ENCODE assay signal across 13 cellular contexts in the genomic region with DNA sequence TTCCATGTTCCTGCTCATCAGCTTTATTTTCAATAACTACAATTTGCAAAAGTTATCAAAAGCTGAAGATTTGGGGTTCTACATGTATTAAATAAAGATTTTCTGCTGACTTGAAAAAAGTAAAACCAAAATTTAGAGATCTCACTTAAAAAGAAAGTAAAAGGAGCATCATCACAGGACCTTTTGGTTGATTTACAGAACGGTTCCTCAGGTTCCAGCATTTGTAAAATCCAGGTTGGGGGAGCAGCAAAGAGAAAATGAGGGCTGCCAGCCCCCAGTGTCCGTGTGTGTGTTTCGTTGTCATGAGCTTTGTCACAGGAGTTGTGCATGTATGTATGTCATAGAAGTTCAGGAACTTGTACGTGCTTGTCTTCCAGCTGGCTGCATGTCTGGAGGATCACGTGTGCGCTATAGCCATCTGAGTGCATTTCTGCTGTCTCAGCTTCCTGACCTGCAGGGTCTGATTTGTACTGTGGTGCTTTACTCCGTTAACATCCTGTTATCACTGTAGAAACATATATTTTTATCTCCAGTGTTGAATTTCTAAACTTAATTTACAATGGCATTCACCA. TPM values are rescaled to one million over a fixed set of nuclear protein-coding genes. Genes with fewer than 3 reads are reported as not detected.
DNase-seq lines count a peak whose midpoint lies in the region; ATAC-seq and TF ChIP-seq lines count a peak whose summit lies in the region.
"Had no signal": no experiment of that assay in that cellular context is flagged by ENCODE, and none has a peak within 500 bp of the region (broad histone marks: within the 10 kb centered on the region; RNA-seq: fewer than 3 reads in every experiment).

No MANE protein-coding gene starts in this region.

- no peaks in the 10 kb centered on the region for H4K20me1 ChIP-seq in BLaER1
- no peaks in the 10 kb centered on the region for H4K20me1 ChIP-seq in hepatocyte (ENCODE audit: insufficient read depth, poor library complexity, severe bottlenecking)

- H3K9me3 ChIP-seq in BLaER1: no peaks in the 10 kb centered on the region
- H3K9me3 ChIP-seq in hepatocyte (ENCODE audit: low read depth): no peaks in the 10 kb centered on the region
- H3K9me3 ChIP-seq in vagina: no peaks in the 10 kb centered on the region
- H3K9me3 ChIP-seq: stomach had no signal

- peak overlapping the region; percentile 3 for H2AFZ ChIP-seq in hepatocyte

- intact Hi-C loops in activated CD8-positive, alpha-beta T cell treated with anti-CD3 and anti-CD28 coated beads for 36 hours (cut with micrococcal nuclease): no loop called here
- intact Hi-C loops in left colon (cut with DNase I, micrococcal nuclease): no loop called here
- intact Hi-C loops in vagina (cut with DNase I): no loop called here

- CTCF ChIA-PET in activated CD8-positive, alpha-beta T cell treated with anti-CD3 and anti-CD28 coated beads for 36 hours (lab: Charles Lee): interaction anchor here (1.9 kb wide), 1 partner anchor 20 kb away, joined by 5 read pairs; the partner anchor contains the start of gene MLC1

- H3K27me3 Mint-ChIP-seq in activated CD8-positive, alpha-beta T cell treated with anti-CD3 and anti-CD28 coated beads for 36 hours: no peaks in the 10 kb centered on the region

- in situ Hi-C loops in GM13977 (cut with MboI; ENCODE audit: low pct_unique_long_range_greater_than_20kb, low sequenced_read_pairs, unreplicated experiment): no loop called here

- DNase-seq in GM13977 (ENCODE audit: low spot score) (peak; percentile 71), hepatocyte (ENCODE audit: low spot score) (no peak), left colon (no peak), SIG-M5 treated with dmso at 0.1 percent for 504 hours (lab: John Stamatoyannopoulos, UW; ENCODE audit: unreplicated experiment) (no peak), vagina (ENCODE audit: extremely low spot score in 2 of 2) (no peak)
- peak; percentile 56 for DNase-seq in activated CD8-positive, alpha-beta T cell treated with anti-CD3 and anti-CD28 coated beads for 36 hours
- DNase-seq: Calu3, caudate nucleus, NCI-H187, stomach had no signal

- WGBS in hepatocyte (ENCODE audit: low lambda C conversion rate, missing lambda C conversion rate): 59% methylated on average over 7 of the region's 7 CpGs

- TF ChIP-seq CTCF in GM13977 (IDR thresholded peaks at IDR 0.05; ENCODE audit: extremely low read depth, insufficient read depth, missing control alignments) (no peak), hepatocyte (IDR thresholded peaks at IDR 0.05; ENCODE audit: poor library complexity) (no peak), vagina (IDR thresholded peaks at IDR 0.05) (no peak)
- no peak for TF ChIP-seq CTCF in activated CD8-positive, alpha-beta T cell treated with anti-CD3 and anti-CD28 coated beads for 36 hours (IDR thresholded peaks at IDR 0.05)

- H3K9ac ChIP-seq in BLaER1: no peak overlapping the region

- peaks cover 14% of the 10 kb centered on the region for H3K4me1 Mint-ChIP-seq in activated CD8-positive, alpha-beta T cell treated with anti-CD3 and anti-CD28 coated beads for 36 hours (ENCODE audit: low read depth)

- H3K4me3 Mint-ChIP-seq in activated CD8-positive, alpha-beta T cell treated with anti-CD3 and anti-CD28 coated beads for 36 hours: peak overlapping the region; percentile 54

- H3K79me2 ChIP-seq in hepatocyte: no peaks in the 10 kb centered on the region

- TF ChIP-seq POLR2A in vagina (IDR thresholded peaks at IDR 0.05): no peak

- H3K4me3 ChIP-seq in BLaER1: no peak overlapping the region
- H3K4me3 ChIP-seq in hepatocyte: no peak overlapping the region
- H3K4me3 ChIP-seq in vagina: no peak overlapping the region
- H3K4me3 ChIP-seq: stomach had no signal

- H3K27ac Mint-ChIP-seq in activated CD8-positive, alpha-beta T cell treated with anti-CD3 and anti-CD28 coated beads for 36 hours: peak overlapping the region; percentile 32

- no peaks in the 10 kb centered on the region for H3K9me2 ChIP-seq in hepatocyte (replicated peaks; ENCODE audit: insufficient read depth)

- H3K4me2 ChIP-seq in BLaER1: peak overlapping the region; percentile 61
- H3K4me2 ChIP-seq in hepatocyte: peak overlapping the region; percentile 55

- POLR2A ChIA-PET in activated CD8-positive, alpha-beta T cell treated with anti-CD3 and anti-CD28 coated beads for 36 hours (lab: Charles Lee): interaction anchor here (0.9 to 2.2 kb wide), 3 partner anchors 10 to 31 kb away, joined by 3 to 5 read pairs (median 3); partner anchors contain the start of gene MOV10L1

- ATAC-seq in activated CD8-positive, alpha-beta T cell treated with anti-CD3 and anti-CD28 coated beads for 36 hours: peak; percentile 83
- no peak for ATAC-seq in left colon
- ATAC-seq in GM21526 (IDR thresholded peaks at IDR 0.05; ENCODE audit: low FRiP score, unreplicated experiment): no peak

- H3K36me3 Mint-ChIP-seq in activated CD8-positive, alpha-beta T cell treated with anti-CD3 and anti-CD28 coated beads for 36 hours (ENCODE audit: low read depth): no peaks in the 10 kb centered on the region

- H3K36me3 ChIP-seq in BLaER1 (no peaks in the 10 kb centered on the region), hepatocyte (replicated peaks; ENCODE audit: insufficient read depth, low read depth) (no peaks in the 10 kb centered on the region), vagina (no peaks in the 10 kb centered on the region)
- H3K36me3 ChIP-seq: stomach had no signal

- no peaks in the 10 kb centered on the region for H3K9me3 Mint-ChIP-seq in activated CD8-positive, alpha-beta T cell treated with anti-CD3 and anti-CD28 coated beads for 36 hours

- no peaks in the 10 kb centered on the region for H3K27me3 ChIP-seq in BLaER1
- H3K27me3 ChIP-seq in hepatocyte: no peaks in the 10 kb centered on the region
- no peaks in the 10 kb centered on the region for H3K27me3 ChIP-seq in vagina

- H3K4me1 ChIP-seq in BLaER1 (peaks cover 57% of the 10 kb centered on the region), hepatocyte (ENCODE audit: insufficient read depth) (peaks cover 5% of the 10 kb centered on the region), vagina (no peaks in the 10 kb centered on the region)
- H3K4me1 ChIP-seq: stomach had no signal

- no peak overlapping the region; the same call in 1 of the 2 replicates for H3K27ac ChIP-seq in BLaER1
- H3K27ac ChIP-seq in hepatocyte: peak overlapping the region; percentile 66
- H3K27ac ChIP-seq in vagina: no peak overlapping the region
- H3K27ac ChIP-seq: stomach had no signal

RNA-seq across cellular contexts. Expression of gene MOV10L1, which starts 15.8 kb away (rescaled TPM):
- under 1 TPM in 1 of 2 experiments, not detected in 1; 0.34 TPM for total RNA-seq in activated CD8-positive, alpha-beta T cell treated with anti-CD3 and anti-CD28 coated beads for 36 hours
- total RNA-seq in hepatocyte (0.92 and 3.6 TPM in 2 replicates), left colon (under 1 TPM in 1 of 2 donors, not detected in 1; 0.70 TPM), vagina (0.98 TPM)
- polyA plus RNA-seq in hepatocyte: 0.36 and 2.0 TPM in 2 replicates
- total RNA-seq: Calu3 had no signal

RNA-seq across cellular contexts. Expression of gene MLC1, which starts 20.4 kb away (rescaled TPM):
- total RNA-seq in activated CD8-positive, alpha-beta T cell treated with anti-CD3 and anti-CD28 coated beads for 36 hours: 1 to 10 TPM; 1.3 to 1.5 TPM
- total RNA-seq in hepatocyte (3.7 and 8.2 TPM in 2 replicates), left colon (under 1 TPM in 1 of 2 donors, not detected in 1; 0.14 TPM), vagina (29.2 TPM)
- polyA plus RNA-seq in hepatocyte: 3.3 and 3.4 TPM in 2 replicates
- total RNA-seq: Calu3, kidney epithelial cell, stomach had no signal
- polyA plus RNA-seq: stomach had no signal

RNA-seq across cellular contexts. Expression of gene TTLL8, which starts 47.5 kb away (rescaled TPM):
- not detected for total RNA-seq in activated CD8-positive, alpha-beta T cell treated with anti-CD3 and anti-CD28 coated beads for 36 hours
- total RNA-seq in hepatocyte: not detected in 2 replicates
- not detected in 2 replicates for polyA plus RNA-seq in hepatocyte
- not detected for total RNA-seq in left colon
- total RNA-seq in vagina: not detected
- total RNA-seq: Calu3, kidney epithelial cell, stomach had no signal
- polyA plus RNA-seq: stomach had no signal

Comparison
In these comparisons a context has a peak if more than half of its experiments do, and no peak if none do; other contexts are left out.
1. DNase-seq: peak in GM13977 (single experiment) and activated CD8-positive, alpha-beta T cell treated with anti-CD3 and anti-CD28 coated beads for 36 hours (single experiment); none in hepatocyte (single experiment), left colon (0 of 2), SIG-M5 treated with dmso at 0.1 percent for 504 hours (single experiment) and vagina (0 of 2).